Comparison of ENCODE assay signal across 8 cellular contexts in the genomic region with DNA sequence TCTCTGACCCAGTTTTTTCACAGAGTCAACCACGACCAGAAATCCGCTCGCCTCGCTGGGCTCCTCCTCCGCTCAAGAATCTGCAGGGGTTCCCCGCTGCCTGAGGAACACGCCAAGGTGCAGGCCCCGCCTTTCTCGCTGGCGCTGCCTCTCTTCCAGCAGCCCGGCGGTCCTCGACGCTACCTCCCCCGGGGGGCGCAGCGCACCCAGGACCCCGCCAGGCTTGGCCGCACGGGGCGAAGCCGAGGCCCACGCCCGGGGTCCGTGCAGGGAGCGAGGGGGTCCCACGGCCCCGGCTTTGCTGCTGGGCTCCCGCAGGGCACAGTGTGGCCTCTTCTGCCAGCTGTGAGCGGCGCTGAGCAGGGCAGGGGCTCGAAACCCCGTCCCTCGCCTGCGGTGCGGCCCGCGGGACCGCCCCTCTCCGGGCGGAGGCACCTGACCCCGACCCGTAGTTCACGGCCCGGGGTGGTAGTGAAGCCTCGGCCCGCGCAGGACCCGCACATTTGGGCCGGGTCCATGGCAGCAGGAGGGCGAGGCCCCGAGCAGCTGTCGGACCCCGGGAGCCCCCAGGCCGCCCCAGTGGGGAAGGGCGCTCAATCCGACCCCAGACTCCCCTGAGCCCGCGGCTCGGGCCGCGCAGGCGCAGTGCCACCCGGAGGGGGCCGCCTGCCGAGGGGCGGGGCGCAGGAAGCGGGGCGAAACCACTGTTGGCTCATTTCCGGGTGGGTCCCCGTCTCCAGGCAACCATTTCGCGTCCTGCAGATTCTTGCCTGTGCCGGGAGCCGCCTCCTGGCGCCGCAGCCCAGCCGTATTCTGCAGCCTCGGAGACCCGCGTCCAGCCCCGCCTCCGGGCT. TPM values are rescaled to one million over a fixed set of nuclear protein-coding genes. Genes with fewer than 3 reads are reported as not detected.
DNase-seq lines count a peak whose midpoint lies in the region; ATAC-seq, FAIRE-seq and TF ChIP-seq lines count a peak whose summit lies in the region.

No MANE protein-coding gene starts in this region.

- H3K4me3 ChIP-seq in AG04449 (ENCODE audit: low read depth, low read length): peak overlapping the region; percentile 84
- peak overlapping the region; percentile 87 for H3K4me3 ChIP-seq in WI38 (ENCODE audit: low read depth, low read length)
- H3K4me3 ChIP-seq in bronchial epithelial cell (ENCODE audit: low read depth, low read length): peak overlapping the region; percentile 75

- no peaks in the 10 kb centered on the region for H3K36me3 ChIP-seq in bronchial epithelial cell (ENCODE audit: control insufficient read depth, insufficient read depth, low read length)

- CTCF ChIA-PET in AG04449 (lab: Yijun Ruan, JAX): interaction anchor here (1.0 kb wide), 1 partner anchor 848 kb away, joined by 3 read pairs; no protein-coding TSS in a partner anchor

- DNase-seq in AG04449 (ENCODE audit: low read depth, low spot score) (peak; percentile 14), NCI-H2196 treated with DMSO at 0.1 percent for 48 hours (lab: John Stamatoyannopoulos, UW; ENCODE audit: unreplicated experiment) (peak; percentile 82), bronchial epithelial cell (ENCODE audit: low read depth) (peak; percentile 72), inferior parietal cortex (ENCODE audit: extremely low spot score) (peak; percentile 84), smooth muscle cell of the brain vasculature (ENCODE audit: low read depth, low spot score) (peak; percentile 68)

- ATAC-seq in GM18873 (IDR thresholded peaks at IDR 0.05; ENCODE audit: low FRiP score, unreplicated experiment) (peak; percentile 70), HG03135 (IDR thresholded peaks at IDR 0.05; ENCODE audit: unreplicated experiment) (peak; percentile 80)

- H3K27me3 ChIP-seq in bronchial epithelial cell (ENCODE audit: control insufficient read depth, insufficient read depth, low read length): no peaks in the 10 kb centered on the region

- POLR2A ChIA-PET in AG04449 (lab: Yijun Ruan, JAX): no interaction called here

- no peak for FAIRE-seq in bronchial epithelial cell (lab: Jason Lieb, UNC)

- TF ChIP-seq CTCF in AG04449 (IDR thresholded peaks at IDR 0.05; ENCODE audit: insufficient read depth, low read length, missing control alignments) (peak; percentile 30), WI38 (IDR thresholded peaks at IDR 0.05; ENCODE audit: low read depth, low read length) (no peak), bronchial epithelial cell (IDR thresholded peaks at IDR 0.05; ENCODE audit: insufficient read depth, low read length, severe bottlenecking) (no peak)

RNA-seq across cellular contexts. Expression of a gene that starts 10.0 kb away (rescaled TPM):
- 0.13 TPM in 1 of 2 replicates, not detected in the other for total RNA-seq in bronchial epithelial cell

RNA-seq across cellular contexts. Expression of a gene that starts 56.2 kb away (rescaled TPM):
- total RNA-seq in bronchial epithelial cell: 5.2 and 6.8 TPM in 2 replicates

Comparison
In these comparisons a context has a peak if more than half of its experiments do, and no peak if none do; other contexts are left out.
1. Peak in every context shown above with its lines: DNase-seq, ATAC-seq and H3K4me3 ChIP-seq.
2. DNase-seq: peak in every context shown above with its lines; median percentile 84 in inferior parietal cortex; 82 in NCI-H2196 treated with DMSO at 0.1 percent for 48 hours; 72 in bronchial epithelial cell; 68 in smooth muscle cell of the brain vasculature; 14 in AG04449.